ENCODE assay signal across 21 cellular contexts in the genomic region with DNA sequence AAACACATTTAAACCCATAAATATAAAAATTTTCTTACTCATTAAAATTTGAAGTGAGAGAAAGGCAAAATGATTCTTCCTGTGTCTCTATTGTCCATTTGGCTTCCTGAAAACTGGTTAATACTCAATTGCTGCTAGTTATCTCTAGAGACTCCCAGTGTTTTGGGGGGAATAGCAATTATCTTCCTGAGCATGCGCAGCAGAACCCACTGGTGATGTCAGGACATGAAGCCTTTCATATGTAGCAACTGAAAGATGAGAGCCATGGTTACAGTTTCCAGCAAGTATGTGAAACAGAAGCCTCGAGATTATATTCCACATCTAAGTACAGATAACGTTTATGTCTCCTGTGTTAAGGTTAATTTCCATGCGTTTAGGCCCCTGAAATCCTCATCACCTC.
"Had no signal": no experiment of that assay in that cellular context is flagged by ENCODE, and none has a peak within 500 bp of the region (broad histone marks: within the 10 kb centered on the region; RNA-seq: fewer than 3 reads in every experiment).

No MANE protein-coding gene starts in this region.

- H3K36me3 Mint-ChIP-seq: activated CD4-positive, alpha-beta memory T cell treated with anti-CD3 and anti-CD28 coated beads for 36 hours; activated naive CD4-positive, alpha-beta T cell treated with anti-CD3 and anti-CD28 coated beads, Interleukin-2, amount 10 ng/mL, durations not matched to agents 7 days and 5 days; activated naive CD8-positive, alpha-beta T cell treated with anti-CD3 and anti-CD28 coated beads for 36 hours had no signal

- H3K4me1 Mint-ChIP-seq: activated CD4-positive, alpha-beta T cell treated with anti-CD3 and anti-CD28 coated beads, Interleukin-2, amount 10 ng/mL, durations not matched to agents 7 days and 5 days; activated naive CD4-positive, alpha-beta T cell treated with anti-CD3 and anti-CD28 coated beads, Interleukin-2, amount 10 ng/mL, durations not matched to agents 7 days and 5 days; activated naive CD8-positive, alpha-beta T cell treated with anti-CD3 and anti-CD28 coated beads for 36 hours had no signal

- H3K27ac ChIP-seq: SJCRH30, VCaP had no signal

- H3K36me3 ChIP-seq: SJCRH30 had no signal

- H3K27me3 Mint-ChIP-seq: activated CD4-positive, alpha-beta memory T cell treated with anti-CD3 and anti-CD28 coated beads for 36 hours; activated CD4-positive, alpha-beta T cell treated with anti-CD3 and anti-CD28 coated beads, Interleukin-2, amount 10 ng/mL, durations not matched to agents 7 days and 5 days; activated naive CD4-positive, alpha-beta T cell treated with anti-CD3 and anti-CD28 coated beads, Interleukin-2, amount 10 ng/mL, durations not matched to agents 7 days and 5 days; activated naive CD8-positive, alpha-beta T cell treated with anti-CD3 and anti-CD28 coated beads for 36 hours had no signal

- H3K9me3 ChIP-seq: SJCRH30, SK-N-SH had no signal

- H3K4me3 ChIP-seq: SJCRH30 had no signal

- H3K4me1 ChIP-seq: SJCRH30 had no signal

- H3K27me3 ChIP-seq: SJCRH30 had no signal

- H3K27ac Mint-ChIP-seq: activated CD4-positive, alpha-beta memory T cell treated with anti-CD3 and anti-CD28 coated beads for 36 hours; activated CD4-positive, alpha-beta T cell treated with anti-CD3 and anti-CD28 coated beads, Interleukin-2, amount 10 ng/mL, durations not matched to agents 7 days and 5 days; activated naive CD4-positive, alpha-beta T cell treated with anti-CD3 and anti-CD28 coated beads, Interleukin-2, amount 10 ng/mL, durations not matched to agents 7 days and 5 days; activated naive CD8-positive, alpha-beta T cell treated with anti-CD3 and anti-CD28 coated beads for 36 hours; activated T-helper 2 cell treated with anti-CD3 and anti-CD28 coated beads, Interferon-gamma antibody, Interleukin-2, Interleukin-4, amounts not matched to agents 10 μg/mL and 5 μg/mL and 100 μg/mL, durations not matched to agents 14 hours and 24 hours and 36 hours had no signal

- H3K4me3 Mint-ChIP-seq: activated CD4-positive, alpha-beta memory T cell treated with anti-CD3 and anti-CD28 coated beads for 36 hours; activated CD4-positive, alpha-beta T cell treated with anti-CD3 and anti-CD28 coated beads, Interleukin-2, amount 10 ng/mL, durations not matched to agents 7 days and 5 days; activated naive CD4-positive, alpha-beta T cell treated with anti-CD3 and anti-CD28 coated beads, Interleukin-2, amount 10 ng/mL, durations not matched to agents 7 days and 5 days; activated naive CD8-positive, alpha-beta T cell treated with anti-CD3 and anti-CD28 coated beads for 36 hours had no signal

- DNase-seq: activated CD4-positive, alpha-beta memory T cell treated with anti-CD3 and anti-CD28 coated beads for 36 hours; activated CD4-positive, alpha-beta T cell treated with anti-CD3 and anti-CD28 coated beads, Interleukin-2, amount 10 ng/mL, durations not matched to agents 7 days and 5 days; activated CD4-positive, CD25-positive, alpha-beta regulatory T cell; activated CD8-positive, alpha-beta memory T cell treated with anti-CD3 and anti-CD28 coated beads for 24 hours; activated gamma-delta T cell treated with Interleukin-2 at 50 U/mL for 16 hours; activated naive CD4-positive, alpha-beta T cell treated with anti-CD3 and anti-CD28 coated beads, Interleukin-2, amount 10 ng/mL, durations not matched to agents 7 days and 5 days; activated naive CD8-positive, alpha-beta T cell treated with anti-CD3 and anti-CD28 coated beads for 36 hours; activated T-cell treated with anti-CD3 and anti-CD28 coated beads for 4 hours; activated T-cell treated with anti-CD3 and anti-CD28 coated beads, Interleukin-2, amount 50 U/mL, for 48 hours; Kasumi-1; KBM-7; NCI-H1048; NCI-H1930; NCI-H446; NCI-H524; NCI-H774; SJCRH30; SK-N-SH; T-helper 1 cell had no signal

- H3K9ac ChIP-seq: SK-N-SH had no signal

- H3K4me2 ChIP-seq: SK-N-SH had no signal

- H3K9me3 Mint-ChIP-seq: activated CD4-positive, alpha-beta memory T cell treated with anti-CD3 and anti-CD28 coated beads for 36 hours; activated CD4-positive, alpha-beta T cell treated with anti-CD3 and anti-CD28 coated beads, Interleukin-2, amount 10 ng/mL, durations not matched to agents 7 days and 5 days; activated naive CD8-positive, alpha-beta T cell treated with anti-CD3 and anti-CD28 coated beads for 36 hours; activated T-helper 2 cell treated with anti-CD3 and anti-CD28 coated beads, Interferon-gamma antibody, Interleukin-2, Interleukin-4, amounts not matched to agents 10 μg/mL and 5 μg/mL and 100 μg/mL, durations not matched to agents 14 hours and 24 hours and 36 hours had no signal
